1 cellular context compared by ENCODE assay signal in the genomic region with DNA sequence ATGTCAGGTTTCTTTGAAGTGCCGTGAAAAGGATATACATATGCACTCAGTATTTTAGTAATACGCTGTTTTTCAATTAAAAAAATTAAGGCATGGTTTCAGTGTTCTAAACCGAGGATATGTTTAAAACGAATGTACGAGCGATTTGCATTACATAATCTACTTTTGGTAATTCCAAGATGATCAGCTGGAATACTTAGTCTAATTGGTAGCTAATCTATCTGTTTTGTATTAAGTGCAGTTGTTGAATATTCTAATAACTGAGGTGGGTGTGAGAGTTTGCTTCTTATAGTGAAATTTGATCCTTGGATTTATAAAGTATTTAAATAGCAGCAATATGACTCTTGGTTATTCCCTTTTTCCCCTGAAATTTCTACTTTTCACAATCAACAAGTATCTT.
TF ChIP-seq lines count a peak whose summit lies in the region.

No MANE protein-coding gene starts in this region.

TF ChIP-seq in GM12878, 131 proteins besides CTCF, POLR2A, EP300 and RAD21 (continued from another document):
- no peak for TF ChIP-seq ZNF592 (IDR thresholded peaks at IDR 0.05)
- TF ChIP-seq SP1 (IDR thresholded peaks at IDR 0.05; ENCODE audit: low read depth, low read length) = no peak
- no peak for TF ChIP-seq TARDBP (IDR thresholded peaks at IDR 0.05; ENCODE audit: borderline replicate concordance)
- no peak for TF ChIP-seq MYB (IDR thresholded peaks at IDR 0.05; ENCODE audit: borderline replicate concordance, low read depth, low read length)
- no peak for TF ChIP-seq ZBTB4 (CRISPR knock-in tag; IDR thresholded peaks at IDR 0.05)
- TF ChIP-seq WRNIP1 (IDR thresholded peaks at IDR 0.05; ENCODE audit: borderline replicate concordance, low read depth, low read length) = no peak
- no peak for TF ChIP-seq SRF (IDR thresholded peaks at IDR 0.05; ENCODE audit: low read depth in 2 of 2, low read length in 2 of 2)
- no peak for TF ChIP-seq JUND (IDR thresholded peaks at IDR 0.05; ENCODE audit: low read depth, low read length)
- TF ChIP-seq FOS (IDR thresholded peaks at IDR 0.05; ENCODE audit: borderline replicate concordance, extremely low read depth, insufficient read length) = no peak
- no peak for TF ChIP-seq DPF2 (IDR thresholded peaks at IDR 0.05)
- TF ChIP-seq TCF12 (IDR thresholded peaks at IDR 0.05; ENCODE audit: low read depth, low read length) = no peak
- TF ChIP-seq YY1 (IDR thresholded peaks at IDR 0.05; ENCODE audit: low read depth, low read length) = no peak
- no peak for TF ChIP-seq HDGF (IDR thresholded peaks at IDR 0.05)
- no peak for TF ChIP-seq ZNF384 (IDR thresholded peaks at IDR 0.05; ENCODE audit: borderline replicate concordance, low read depth, low read length)
